ENCODE assay signal across 20 cellular contexts in genomic region chr11:69278091-69278867, GRCh38. TPM values are rescaled to one million over a fixed set of nuclear protein-coding genes. Genes with fewer than 3 reads are reported as not detected.
DNase-seq lines count a peak whose midpoint lies in the region; ATAC-seq and TF ChIP-seq lines count a peak whose summit lies in the region.
"Had no signal": no experiment of that assay in that cellular context is flagged by ENCODE, and none has a peak within 500 bp of the region (broad histone marks: within the 10 kb centered on the region; RNA-seq: fewer than 3 reads in every experiment).

No MANE protein-coding gene starts in this region.

- no peaks in the 10 kb centered on the region for H3K36me3 ChIP-seq in spleen
- H3K36me3 ChIP-seq: BLaER1 treated with 17β-estradiol and CSF1 and Interleukin-3, amounts not matched to agents 10 nM and 100 nM; right lobe of liver had no signal

- peaks cover 0 to 8% (median 0%) of the 10 kb centered on the region in 8 donors for H3K9me3 ChIP-seq in spleen
- H3K9me3 ChIP-seq: right lobe of liver had no signal

- H3K27ac ChIP-seq in VCaP = peak overlapping the region; percentile 26; the same call in 1 of the 2 replicates
- no peak overlapping the region for H3K27ac ChIP-seq in spleen
- H3K27ac ChIP-seq: BLaER1 treated with 17β-estradiol and CSF1 and Interleukin-3, amounts not matched to agents 10 nM and 100 nM; right lobe of liver; SK-N-MC had no signal

- no peak overlapping the region for H3K4me3 ChIP-seq in spleen
- H3K4me3 ChIP-seq: BLaER1 treated with 17β-estradiol and CSF1 and Interleukin-3, amounts not matched to agents 10 nM and 100 nM; right lobe of liver; SK-N-MC had no signal

- ATAC-seq in HG03342 (IDR thresholded peaks at IDR 0.05; ENCODE audit: unreplicated experiment) = no peak
- ATAC-seq: esophagus mucosa, natural killer cell had no signal

- TF ChIP-seq CTCF in VCaP (conservative IDR thresholded peaks at IDR 0.05) (no peak), spleen (IDR thresholded peaks at IDR 0.05 in 8 of 11, conservative IDR thresholded peaks at IDR 0.05 in 3 of 11) (no peak)

- H3K4me1 ChIP-seq in spleen = peaks cover 0 to 11% (median 0%) of the 10 kb centered on the region in 6 donors

- intact Hi-C loops in spleen (cut with DNase I; ENCODE audit: low total_unique reads) = no loop called here

- 86 to 92% (median 90%) methylated on average over 12 of the region's 12 CpGs for WGBS in spleen, 5 donors

- no peak for TF ChIP-seq POLR2A in spleen (IDR thresholded peaks at IDR 0.05)

- H3K27me3 ChIP-seq in spleen (replicated peaks in 1 of 7) = peaks cover 0 to 10% (median 0%) of the 10 kb centered on the region in 7 donors
- H3K27me3 ChIP-seq: BLaER1 treated with 17β-estradiol and CSF1 and Interleukin-3, amounts not matched to agents 10 nM and 100 nM; right lobe of liver had no signal

- peak; percentile 92 for DNase-seq in HuH-7.5 (ENCODE audit: low spot score)
- DNase-seq in left kidney (ENCODE audit: low read depth, low spot score) = peak; percentile 78
- peak; percentile 71 for DNase-seq in spleen
- DNase-seq in stimulated activated CD4-positive, alpha-beta T cell treated with anti-CD3 and anti-CD28 coated beads, Interleukin-15, amount 100 ng/mL, for 24 hours = no peak
- DNase-seq in iPS-NIHi11 (ENCODE audit: low spot score) = no peak
- no peak for DNase-seq in GM03348 (ENCODE audit: low spot score)
- DNase-seq: activated CD4-positive, alpha-beta memory T cell treated with anti-CD3 and anti-CD28 coated beads for 36 hours; cortex of kidney; DND-41; head of caudate nucleus; IMR-90; natural killer cell; NCI-H1105; right lobe of liver; stimulated activated CD4-positive, alpha-beta T cell treated with anti-CD3 and anti-CD28 coated beads, Interleukin-4, amount 100 ng/mL, for 4 hours had no signal

RNA-seq across cellular contexts. Expression of gene MYEOV, which starts 15.7 kb away (rescaled TPM):
- 1 to 10 TPM in 2 of 7 donors, under 1 TPM in 3, not detected in 2; 0.36 to 1.4 (median 0.52) TPM for total RNA-seq in spleen
- under 1 TPM; 0.06 to 0.43 (median 0.12) TPM for polyA plus RNA-seq in spleen

Comparison
In these comparisons a context has a peak if more than half of its experiments do, and no peak if none do; other contexts are left out.
1. DNase-seq: peak in HuH-7.5 (single experiment), left kidney (single experiment) and spleen (single experiment); none in stimulated activated CD4-positive, alpha-beta T cell treated with anti-CD3 and anti-CD28 coated beads, Interleukin-15, amount 100 ng/mL, for 24 hours (single experiment), iPS-NIHi11 (single experiment) and GM03348 (single experiment).